Comparison of ENCODE assay signal across 13 cellular contexts in genomic region chr11:113176971-113177370, GRCh38.
DNase-seq lines count a peak whose midpoint lies in the region; ATAC-seq and TF ChIP-seq lines count a peak whose summit lies in the region.
"Had no signal": no experiment of that assay in that cellular context is flagged by ENCODE, and none has a peak within 500 bp of the region (broad histone marks: within the 10 kb centered on the region; RNA-seq: fewer than 3 reads in every experiment).

No MANE protein-coding gene starts in this region.

- no peaks in the 10 kb centered on the region for H3K4me1 Mint-ChIP-seq in endothelial cell (ENCODE audit: unreplicated experiment)
- H3K4me1 Mint-ChIP-seq: activated CD4-positive, alpha-beta memory T cell treated with anti-CD3 and anti-CD28 coated beads, Interleukin-2, amount 10 ng/mL, durations not matched to agents 7 days and 5 days had no signal

- H2AFZ ChIP-seq in hepatocyte, result no peak overlapping the region

- no peaks in the 10 kb centered on the region for H3K9me3 ChIP-seq in hepatocyte (ENCODE audit: low read depth)
- H3K9me3 ChIP-seq: ovary had no signal

- H3K27ac Mint-ChIP-seq in endothelial cell (ENCODE audit: unreplicated experiment), result no peak overlapping the region
- H3K27ac Mint-ChIP-seq: activated CD4-positive, alpha-beta memory T cell treated with anti-CD3 and anti-CD28 coated beads, Interleukin-2, amount 10 ng/mL, durations not matched to agents 7 days and 5 days had no signal

- no peak overlapping the region for H3K4me3 Mint-ChIP-seq in endothelial cell (ENCODE audit: unreplicated experiment)
- H3K4me3 Mint-ChIP-seq: activated CD4-positive, alpha-beta memory T cell treated with anti-CD3 and anti-CD28 coated beads, Interleukin-2, amount 10 ng/mL, durations not matched to agents 7 days and 5 days had no signal

- no peak overlapping the region for H3K4me3 ChIP-seq in hepatocyte
- H3K4me3 ChIP-seq: ovary had no signal

- peaks cover 1% of the 10 kb centered on the region for H3K27me3 Mint-ChIP-seq in endothelial cell (ENCODE audit: unreplicated experiment)

- TF ChIP-seq CTCF in hepatocyte (IDR thresholded peaks at IDR 0.05; ENCODE audit: poor library complexity) (no peak), endothelial cell (IDR thresholded peaks at IDR 0.05; ENCODE audit: unreplicated experiment) (no peak)

- no peaks in the 10 kb centered on the region for H3K36me3 ChIP-seq in hepatocyte (replicated peaks; ENCODE audit: insufficient read depth, low read depth)
- H3K36me3 ChIP-seq: ovary had no signal

- no peaks in the 10 kb centered on the region for H3K9me2 ChIP-seq in hepatocyte (replicated peaks; ENCODE audit: insufficient read depth)

- peak overlapping the region; percentile 14 for H3K27ac ChIP-seq in hepatocyte
- H3K27ac ChIP-seq: ovary had no signal

- DNase-seq in AG08395 (ENCODE audit: low spot score) (peak; percentile 51), HT1080 (ENCODE audit: low read depth) (peak; percentile 92), astrocyte of the hippocampus (ENCODE audit: low read depth, low spot score) (peak; percentile 93), hepatocyte (ENCODE audit: low spot score) (no peak), NCI-H2227 treated with DMSO at 0.1 percent for 48 hours (lab: John Stamatoyannopoulos, UW) (no peak), NCI-H2029 treated with DMSO at 0.1 percent for 48 hours (lab: John Stamatoyannopoulos, UW) (no peak), endothelial cell (ENCODE audit: low spot score) (no peak)
- DNase-seq: ACHN; activated CD4-positive, alpha-beta memory T cell treated with anti-CD3 and anti-CD28 coated beads, Interleukin-2, amount 10 ng/mL, durations not matched to agents 7 days and 5 days; NCI-H1105 treated with DMSO at 0.1 percent for 48 hours; NCI-H510A; ovary had no signal

- no peaks in the 10 kb centered on the region for H3K79me2 ChIP-seq in hepatocyte

- H3K9me3 Mint-ChIP-seq in endothelial cell (ENCODE audit: unreplicated experiment), result no peaks in the 10 kb centered on the region
- H3K9me3 Mint-ChIP-seq: activated CD4-positive, alpha-beta memory T cell treated with anti-CD3 and anti-CD28 coated beads, Interleukin-2, amount 10 ng/mL, durations not matched to agents 7 days and 5 days had no signal

- no peaks in the 10 kb centered on the region for H3K36me3 Mint-ChIP-seq in endothelial cell (ENCODE audit: low read depth, unreplicated experiment)

- H3K4me2 ChIP-seq in hepatocyte, result no peak overlapping the region

- peaks cover 24% of the 10 kb centered on the region for H3K4me1 ChIP-seq in hepatocyte (ENCODE audit: insufficient read depth)

- no peaks in the 10 kb centered on the region for H4K20me1 ChIP-seq in hepatocyte (ENCODE audit: insufficient read depth, poor library complexity, severe bottlenecking)

- no peaks in the 10 kb centered on the region for H3K27me3 ChIP-seq in hepatocyte
- H3K27me3 ChIP-seq: ovary had no signal

- ATAC-seq in GM19467 (IDR thresholded peaks at IDR 0.05; ENCODE audit: unreplicated experiment), result no peak

Comparison
In these comparisons a context has a peak if more than half of its experiments do, and no peak if none do; other contexts are left out.
1. DNase-seq: peak in AG08395 (single experiment), HT1080 (single experiment) and astrocyte of the hippocampus (single experiment); none in hepatocyte (single experiment), NCI-H2227 treated with DMSO at 0.1 percent for 48 hours (single experiment), NCI-H2029 treated with DMSO at 0.1 percent for 48 hours (single experiment) and endothelial cell (single experiment).